ENCODE assay signal across 18 cellular contexts in the genomic region with DNA sequence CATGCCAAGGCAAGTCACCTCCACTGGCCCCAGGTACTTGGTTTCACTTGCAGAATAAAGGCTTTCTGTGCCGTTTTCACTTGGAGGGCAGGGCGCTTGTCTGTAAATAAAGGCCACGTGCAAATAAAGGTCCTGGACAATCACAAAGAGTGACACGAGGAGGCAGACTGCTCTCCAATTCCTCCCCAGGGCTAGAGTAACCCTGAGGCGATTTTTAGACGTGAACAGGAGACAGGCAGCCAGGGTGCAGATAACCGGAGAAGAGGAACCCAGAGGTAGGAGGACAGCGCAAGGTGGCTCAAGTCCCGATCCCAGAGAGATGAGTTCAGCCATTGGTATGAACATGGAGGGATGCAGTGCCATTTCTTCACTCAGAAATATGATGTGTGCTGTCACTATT.
"Had no signal": no experiment of that assay in that cellular context is flagged by ENCODE, and none has a peak within 500 bp of the region (broad histone marks: within the 10 kb centered on the region; RNA-seq: fewer than 3 reads in every experiment).

No MANE protein-coding gene starts in this region.

- H3K27ac ChIP-seq: heart left ventricle, ovary, right atrium auricular region, stomach, thoracic aorta, transverse colon had no signal

- DNase-seq: cortex of kidney; dorsolateral prefrontal cortex; effector CD8-positive, alpha-beta T cell; heart left ventricle; hypothalamus; kidney glomerular epithelial cell; mesendoderm; naive thymus-derived CD4-positive, alpha-beta T cell; ovary; small intestine; stimulated activated CD4-positive, alpha-beta T cell treated with anti-CD3 and anti-CD28 coated beads, Interleukin-12 subunit alpha, Interleukin-12 subunit beta, amount 100 ng/mL, for 4 hours; stimulated activated naive CD4-positive, alpha-beta T cell; stomach; substantia nigra; transverse colon had no signal

- H3K36me3 Mint-ChIP-seq: naive thymus-derived CD4-positive, alpha-beta T cell had no signal

- H3K27me3 ChIP-seq: dorsolateral prefrontal cortex, heart left ventricle, ovary, right atrium auricular region, stomach, transverse colon had no signal

- H3K36me3 ChIP-seq: heart left ventricle, ovary, right atrium auricular region, stomach, thoracic aorta, transverse colon had no signal

- H3K27ac Mint-ChIP-seq: naive thymus-derived CD4-positive, alpha-beta T cell had no signal

- H3K9me3 ChIP-seq: ovary, right atrium auricular region, stomach, thoracic aorta, transverse colon had no signal

- H3K4me1 ChIP-seq: heart left ventricle, stomach, transverse colon had no signal

- ATAC-seq: esophagus mucosa; heart left ventricle; naive thymus-derived CD4-positive, alpha-beta T cell had no signal

- H3K4me3 ChIP-seq: dorsolateral prefrontal cortex, heart left ventricle, ovary, right atrium auricular region, stomach, thoracic aorta, transverse colon had no signal

- H3K4me3 Mint-ChIP-seq: naive thymus-derived CD4-positive, alpha-beta T cell had no signal

- H3K4me1 Mint-ChIP-seq: naive thymus-derived CD4-positive, alpha-beta T cell had no signal
